In the genomic region with DNA sequence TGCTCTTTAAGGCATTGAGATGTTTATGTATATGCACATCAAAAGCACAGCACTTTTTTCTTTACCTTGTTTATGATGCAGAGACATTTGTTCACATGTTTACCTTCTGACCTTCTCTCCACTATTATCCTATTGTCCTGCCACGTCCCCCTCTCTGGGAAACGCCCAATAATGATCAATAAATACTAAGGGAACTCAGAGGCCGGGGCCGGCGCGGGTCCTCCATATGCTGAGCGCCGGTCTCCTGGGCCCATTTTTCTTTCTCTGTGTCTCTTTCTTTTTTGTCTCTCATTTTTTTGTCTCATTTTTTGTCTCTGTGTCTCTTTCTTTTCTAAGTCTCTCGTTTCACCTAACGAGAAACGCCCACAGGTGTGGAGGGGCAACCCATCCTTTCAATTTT, we compare ENCODE assay signal across 7 cellular contexts. TPM values are rescaled to one million over a fixed set of nuclear protein-coding genes. Genes with fewer than 3 reads are reported as not detected.
"Had no signal": no experiment of that assay in that cellular context is flagged by ENCODE, and none has a peak within 500 bp of the region (broad histone marks: within the 10 kb centered on the region; RNA-seq: fewer than 3 reads in every experiment).

No MANE protein-coding gene starts in this region.

RNA-seq across cellular contexts. Expression of a gene that starts 35.4 kb away (rescaled TPM):
- total RNA-seq: sigmoid colon had no signal

RNA-seq across cellular contexts. Expression of a gene that starts 58.0 kb away (rescaled TPM):
- total RNA-seq: activated CD4-positive, alpha-beta memory T cell treated with anti-CD3 and anti-CD28 coated beads, Interleukin-2, amount 10 ng/mL, durations not matched to agents 7 days and 5 days; activated CD8-positive, alpha-beta memory T cell treated with anti-CD3 and anti-CD28 coated beads, Interleukin-2, amount 10 ng/mL, durations not matched to agents 7 days and 5 days; foreskin keratinocyte; naive thymus-derived CD8-positive, alpha-beta T cell; T-helper 2 cell treated with Interferon-gamma antibody and Interleukin-4, amounts not matched to agents 100 ng/mL and 5 ng/mL, for 36 hours had no signal
- polyA plus RNA-seq: fibroblast of lung; foreskin keratinocyte; naive thymus-derived CD8-positive, alpha-beta T cell had no signal
